Comparison of ENCODE assay signal across 9 cellular contexts in genomic region chr10:118832242-118832651, GRCh38.
DNase-seq lines count a peak whose midpoint lies in the region; ATAC-seq and TF ChIP-seq lines count a peak whose summit lies in the region.
"Had no signal": no experiment of that assay in that cellular context is flagged by ENCODE, and none has a peak within 500 bp of the region (broad histone marks: within the 10 kb centered on the region; RNA-seq: fewer than 3 reads in every experiment).

No MANE protein-coding gene starts in this region.

- no peak overlapping the region for H3K27ac Mint-ChIP-seq in activated naive CD4-positive, alpha-beta T cell treated with anti-CD3 and anti-CD28 coated beads for 36 hours
- H3K27ac Mint-ChIP-seq: stimulated activated naive CD8-positive, alpha-beta T cell treated with anti-CD3 and anti-CD28 coated beads, Interleukin-15, Interleukin-2, amounts not matched to agents 100 ng/mL and 50 ng/mL, for 24 hours had no signal

- H3K4me3 Mint-ChIP-seq in activated naive CD4-positive, alpha-beta T cell treated with anti-CD3 and anti-CD28 coated beads for 36 hours = no peak overlapping the region
- H3K4me3 Mint-ChIP-seq: stimulated activated naive CD8-positive, alpha-beta T cell treated with anti-CD3 and anti-CD28 coated beads, Interleukin-15, Interleukin-2, amounts not matched to agents 100 ng/mL and 50 ng/mL, for 24 hours had no signal

- ATAC-seq in lung (ENCODE audit: insufficient read depth, low FRiP score) (peak; percentile 57), aorta (ENCODE audit: low FRiP score) (peak; percentile 71), HG03469 (IDR thresholded peaks at IDR 0.05; ENCODE audit: unreplicated experiment) (no peak), GM21367 (IDR thresholded peaks at IDR 0.05; ENCODE audit: unreplicated experiment) (no peak)

- peak; percentile 22 for DNase-seq in activated naive CD4-positive, alpha-beta T cell treated with anti-CD3 and anti-CD28 coated beads for 36 hours
- DNase-seq in activated naive CD4-positive, alpha-beta T cell treated with Interleukin-2 at 50 U/mL for 16 hours = no peak
- DNase-seq in coronary artery (ENCODE audit: low spot score) (no peak), lung (ENCODE audit: low spot score) (peak; percentile 36), aorta (peak in 1 of 2 donors; percentile 87), cortex of kidney (lab: John Stamatoyannopoulos, UW) (no peak)

- H3K27me3 ChIP-seq in lung (ENCODE audit: control insufficient read depth, insufficient read depth) (no peaks in the 10 kb centered on the region), aorta (ENCODE audit: control insufficient read depth in 1 of 2, insufficient read depth in 2 of 2, low read length in 1 of 2) (no peaks in the 10 kb centered on the region)

- no peaks in the 10 kb centered on the region for H3K27me3 Mint-ChIP-seq in activated naive CD4-positive, alpha-beta T cell treated with anti-CD3 and anti-CD28 coated beads for 36 hours (ENCODE audit: low read depth)

- intact Hi-C loops in activated naive CD4-positive, alpha-beta T cell treated with anti-CD3 and anti-CD28 coated beads for 36 hours (cut with micrococcal nuclease) = loop anchor here (5.0 kb wide), 1 partner anchor 100 kb away; no protein-coding TSS in a partner anchor
- intact Hi-C loops in aorta (cut with DNase I) = no loop called here

- TF ChIP-seq CTCF in coronary artery (IDR thresholded peaks at IDR 0.05) (no peak), lung (IDR thresholded peaks at IDR 0.05; ENCODE audit: control extremely low read depth, extremely low read depth) (no peak)

- H3K4me1 ChIP-seq in lung (ENCODE audit: control insufficient read depth in 2 of 2, insufficient read depth in 2 of 2, low read length in 2 of 2) (peaks cover 0 to 4% of the 10 kb centered on the region in 2 donors), aorta (ENCODE audit: control insufficient read depth in 1 of 2, insufficient read depth in 2 of 2, low read length in 2 of 2) (no peaks in the 10 kb centered on the region)

- peaks cover 0 to 3% of the 10 kb centered on the region in 2 donors for H3K9me3 ChIP-seq in lung (ENCODE audit: control insufficient read depth in 2 of 2, insufficient read depth in 1 of 2, low read length in 1 of 2)
- H3K9me3 ChIP-seq in aorta (ENCODE audit: control insufficient read depth, low read length) = no peaks in the 10 kb centered on the region

- 22 to 38% methylated on average over 7 of the region's 7 CpGs for WGBS in lung, 2 donors
- WGBS in aorta, 2 donors = 20 to 25% methylated on average over 7 of the region's 7 CpGs

- peaks cover 6% of the 10 kb centered on the region for H3K4me1 Mint-ChIP-seq in activated naive CD4-positive, alpha-beta T cell treated with anti-CD3 and anti-CD28 coated beads for 36 hours (ENCODE audit: low read depth)

- H3K36me3 ChIP-seq in lung (ENCODE audit: control insufficient read depth in 2 of 2, insufficient read depth in 2 of 2, low read length in 2 of 2) = no peaks in the 10 kb centered on the region
- no peaks in the 10 kb centered on the region for H3K36me3 ChIP-seq in aorta (ENCODE audit: control insufficient read depth in 1 of 2, insufficient read depth in 2 of 2, low read length in 1 of 2)

- H3K4me3 ChIP-seq in coronary artery (peak overlapping the region; percentile 59), lung (no peak overlapping the region), aorta (ENCODE audit: low read length in 2 of 2) (no peak overlapping the region)

- no peaks in the 10 kb centered on the region for H3K9me3 Mint-ChIP-seq in activated naive CD4-positive, alpha-beta T cell treated with anti-CD3 and anti-CD28 coated beads for 36 hours
- H3K9me3 Mint-ChIP-seq: stimulated activated naive CD8-positive, alpha-beta T cell treated with anti-CD3 and anti-CD28 coated beads, Interleukin-15, Interleukin-2, amounts not matched to agents 100 ng/mL and 50 ng/mL, for 24 hours had no signal

- CTCF ChIA-PET in activated naive CD4-positive, alpha-beta T cell treated with anti-CD3 and anti-CD28 coated beads for 36 hours (lab: Charles Lee) = interaction anchor here (1.1 kb wide), 1 partner anchor 264 kb away, joined by 3 read pairs; no protein-coding TSS in a partner anchor

- no peaks in the 10 kb centered on the region for H3K36me3 Mint-ChIP-seq in activated naive CD4-positive, alpha-beta T cell treated with anti-CD3 and anti-CD28 coated beads for 36 hours (ENCODE audit: low read depth)

- H3K27ac ChIP-seq in coronary artery = peak overlapping the region; percentile 53 to 68
- no peak overlapping the region for H3K27ac ChIP-seq in lung (ENCODE audit: low read depth in 1 of 2, low read length in 1 of 2)
- H3K27ac ChIP-seq in aorta (ENCODE audit: low read depth in 1 of 2, low read length in 2 of 2) = no peak overlapping the region

Comparison
In these comparisons a context has a peak if more than half of its experiments do, and no peak if none do; other contexts are left out.
1. DNase-seq: peak in activated naive CD4-positive, alpha-beta T cell treated with anti-CD3 and anti-CD28 coated beads for 36 hours (single experiment) and lung (single experiment); none in activated naive CD4-positive, alpha-beta T cell treated with Interleukin-2 at 50 U/mL for 16 hours (single experiment), coronary artery (single experiment) and cortex of kidney (single experiment).
2. H3K27ac ChIP-seq: peak in coronary artery (2 of 2); none in lung (0 of 2) and aorta (0 of 2).
3. ATAC-seq: peak in lung (single experiment) and aorta (single experiment); none in HG03469 (single experiment) and GM21367 (single experiment).